2 cellular contexts compared by ENCODE assay signal in genomic region chr20:3744806-3745685, GRCh38.
TF ChIP-seq lines count a peak whose summit lies in the region.

No MANE protein-coding gene starts in this region.

TF ChIP-seq in Ishikawa, 13 proteins besides CTCF, POLR2A, EP300 and RAD21:
- TF ChIP-seq USF1 (IDR thresholded peaks at IDR 0.05) (peak; percentile 66), EGR1 (IDR thresholded peaks at IDR 0.05) (no peak), TAF1 (IDR thresholded peaks at IDR 0.05; ENCODE audit: low read depth) (no peak; the same call in 1 of the 2 replicates), CEBPB (IDR thresholded peaks at IDR 0.05) (no peak), FOXM1 (IDR thresholded peaks at IDR 0.05; ENCODE audit: borderline replicate concordance, low read depth) (no peak), TEAD4 (IDR thresholded peaks at IDR 0.05) (no peak), NFIC (IDR thresholded peaks at IDR 0.05) (no peak), ZBTB7A (IDR thresholded peaks at IDR 0.05; ENCODE audit: low read depth) (peak; percentile 23), TCF12 (IDR thresholded peaks at IDR 0.05; ENCODE audit: low read depth) (no peak), YY1 (IDR thresholded peaks at IDR 0.05; ENCODE audit: low read depth) (0 out of 2 replicates have a peak, but pooled peaks have one; percentile 16), CREB1 (IDR thresholded peaks at IDR 0.05; ENCODE audit: low read depth) (no peak)
- TF ChIP-seq, protein P1, sequence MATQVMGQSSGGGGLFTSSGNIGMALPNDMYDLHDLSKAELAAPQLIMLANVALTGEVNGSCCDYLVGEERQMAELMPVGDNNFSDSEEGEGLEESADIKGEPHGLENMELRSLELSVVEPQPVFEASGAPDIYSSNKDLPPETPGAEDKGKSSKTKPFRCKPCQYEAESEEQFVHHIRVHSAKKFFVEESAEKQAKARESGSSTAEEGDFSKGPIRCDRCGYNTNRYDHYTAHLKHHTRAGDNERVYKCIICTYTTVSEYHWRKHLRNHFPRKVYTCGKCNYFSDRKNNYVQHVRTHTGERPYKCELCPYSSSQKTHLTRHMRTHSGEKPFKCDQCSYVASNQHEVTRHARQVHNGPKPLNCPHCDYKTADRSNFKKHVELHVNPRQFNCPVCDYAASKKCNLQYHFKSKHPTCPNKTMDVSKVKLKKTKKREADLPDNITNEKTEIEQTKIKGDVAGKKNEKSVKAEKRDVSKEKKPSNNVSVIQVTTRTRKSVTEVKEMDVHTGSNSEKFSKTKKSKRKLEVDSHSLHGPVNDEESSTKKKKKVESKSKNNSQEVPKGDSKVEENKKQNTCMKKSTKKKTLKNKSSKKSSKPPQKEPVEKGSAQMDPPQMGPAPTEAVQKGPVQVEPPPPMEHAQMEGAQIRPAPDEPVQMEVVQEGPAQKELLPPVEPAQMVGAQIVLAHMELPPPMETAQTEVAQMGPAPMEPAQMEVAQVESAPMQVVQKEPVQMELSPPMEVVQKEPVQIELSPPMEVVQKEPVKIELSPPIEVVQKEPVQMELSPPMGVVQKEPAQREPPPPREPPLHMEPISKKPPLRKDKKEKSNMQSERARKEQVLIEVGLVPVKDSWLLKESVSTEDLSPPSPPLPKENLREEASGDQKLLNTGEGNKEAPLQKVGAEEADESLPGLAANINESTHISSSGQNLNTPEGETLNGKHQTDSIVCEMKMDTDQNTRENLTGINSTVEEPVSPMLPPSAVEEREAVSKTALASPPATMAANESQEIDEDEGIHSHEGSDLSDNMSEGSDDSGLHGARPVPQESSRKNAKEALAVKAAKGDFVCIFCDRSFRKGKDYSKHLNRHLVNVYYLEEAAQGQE (IDR thresholded peaks at IDR 0.05; ENCODE audit: low read depth) = no peak
- TF ChIP-seq, protein P2, sequence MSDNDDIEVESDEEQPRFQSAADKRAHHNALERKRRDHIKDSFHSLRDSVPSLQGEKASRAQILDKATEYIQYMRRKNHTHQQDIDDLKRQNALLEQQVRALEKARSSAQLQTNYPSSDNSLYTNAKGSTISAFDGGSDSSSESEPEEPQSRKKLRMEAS (IDR thresholded peaks at IDR 0.05) = peak; percentile 50; the same call in 1 of the 2 replicates

TF ChIP-seq in K562, 482 proteins besides CTCF, POLR2A, EP300 and RAD21 (continues in another document):
- no peak for TF ChIP-seq NR3C1 (CRISPR knock-in tag; IDR thresholded peaks at IDR 0.05)
- TF ChIP-seq, protein P3, sequence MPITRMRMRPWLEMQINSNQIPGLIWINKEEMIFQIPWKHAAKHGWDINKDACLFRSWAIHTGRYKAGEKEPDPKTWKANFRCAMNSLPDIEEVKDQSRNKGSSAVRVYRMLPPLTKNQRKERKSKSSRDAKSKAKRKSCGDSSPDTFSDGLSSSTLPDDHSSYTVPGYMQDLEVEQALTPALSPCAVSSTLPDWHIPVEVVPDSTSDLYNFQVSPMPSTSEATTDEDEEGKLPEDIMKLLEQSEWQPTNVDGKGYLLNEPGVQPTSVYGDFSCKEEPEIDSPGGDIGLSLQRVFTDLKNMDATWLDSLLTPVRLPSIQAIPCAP (CRISPR knock-in tag; IDR thresholded peaks at IDR 0.05; ENCODE audit: borderline replicate concordance) = no peak
- no peak for TF ChIP-seq XRCC3 (IDR thresholded peaks at IDR 0.05)
- TF ChIP-seq ZNF77 (CRISPR knock-in tag; IDR thresholded peaks at IDR 0.05) = no peak
- TF ChIP-seq, protein P4, sequence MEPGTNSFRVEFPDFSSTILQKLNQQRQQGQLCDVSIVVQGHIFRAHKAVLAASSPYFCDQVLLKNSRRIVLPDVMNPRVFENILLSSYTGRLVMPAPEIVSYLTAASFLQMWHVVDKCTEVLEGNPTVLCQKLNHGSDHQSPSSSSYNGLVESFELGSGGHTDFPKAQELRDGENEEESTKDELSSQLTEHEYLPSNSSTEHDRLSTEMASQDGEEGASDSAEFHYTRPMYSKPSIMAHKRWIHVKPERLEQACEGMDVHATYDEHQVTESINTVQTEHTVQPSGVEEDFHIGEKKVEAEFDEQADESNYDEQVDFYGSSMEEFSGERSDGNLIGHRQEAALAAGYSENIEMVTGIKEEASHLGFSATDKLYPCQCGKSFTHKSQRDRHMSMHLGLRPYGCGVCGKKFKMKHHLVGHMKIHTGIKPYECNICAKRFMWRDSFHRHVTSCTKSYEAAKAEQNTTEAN (CRISPR knock-in tag; IDR thresholded peaks at IDR 0.05) = no peak
- TF ChIP-seq STAT5B (CRISPR knock-in tag; IDR thresholded peaks at IDR 0.05) = no peak
- no peak for TF ChIP-seq ZNF146 (CRISPR knock-in tag; IDR thresholded peaks at IDR 0.05; ENCODE audit: unreplicated experiment)
- no peak for TF ChIP-seq KHSRP (IDR thresholded peaks at IDR 0.05)
- no peak for TF ChIP-seq NR2F6 (CRISPR knock-in tag; IDR thresholded peaks at IDR 0.05)
- TF ChIP-seq CSDE1 (IDR thresholded peaks at IDR 0.05) = no peak
- TF ChIP-seq ARID1B (IDR thresholded peaks at IDR 0.05) = no peak
- no peak for TF ChIP-seq ZNF253 (CRISPR knock-in tag; conservative IDR thresholded peaks at IDR 0.05)
- TF ChIP-seq ZBTB1 (CRISPR knock-in tag; IDR thresholded peaks at IDR 0.05; ENCODE audit: borderline replicate concordance, low read depth) = no peak
- no peak for TF ChIP-seq ZNF785 (CRISPR knock-in tag; IDR thresholded peaks at IDR 0.05)
- TF ChIP-seq POLR3A (IDR thresholded peaks at IDR 0.05; ENCODE audit: borderline replicate concordance, extremely low read depth, insufficient read depth, insufficient read length) = no peak
- TF ChIP-seq MCM7 (IDR thresholded peaks at IDR 0.05) = no peak
- peak; percentile 66; the same call in 1 of the 2 replicates for TF ChIP-seq SMARCA4 (IDR thresholded peaks at IDR 0.05)
- no peak for TF ChIP-seq NR2C2 (CRISPR knock-in tag; IDR thresholded peaks at IDR 0.05)
- TF ChIP-seq NR2C2 (tag; IDR thresholded peaks at IDR 0.05) = no peak
- peak; percentile 40; the same call in 1 of the 2 replicates for TF ChIP-seq CREM (IDR thresholded peaks at IDR 0.05; ENCODE audit: low read depth)
- TF ChIP-seq ZNF263 (CRISPR knock-in tag; IDR thresholded peaks at IDR 0.05; ENCODE audit: borderline replicate concordance) = no peak
- no peak for TF ChIP-seq NCOA2 (IDR thresholded peaks at IDR 0.05; ENCODE audit: partially characterized antibody in 2 of 2)
- TF ChIP-seq, protein P5, sequence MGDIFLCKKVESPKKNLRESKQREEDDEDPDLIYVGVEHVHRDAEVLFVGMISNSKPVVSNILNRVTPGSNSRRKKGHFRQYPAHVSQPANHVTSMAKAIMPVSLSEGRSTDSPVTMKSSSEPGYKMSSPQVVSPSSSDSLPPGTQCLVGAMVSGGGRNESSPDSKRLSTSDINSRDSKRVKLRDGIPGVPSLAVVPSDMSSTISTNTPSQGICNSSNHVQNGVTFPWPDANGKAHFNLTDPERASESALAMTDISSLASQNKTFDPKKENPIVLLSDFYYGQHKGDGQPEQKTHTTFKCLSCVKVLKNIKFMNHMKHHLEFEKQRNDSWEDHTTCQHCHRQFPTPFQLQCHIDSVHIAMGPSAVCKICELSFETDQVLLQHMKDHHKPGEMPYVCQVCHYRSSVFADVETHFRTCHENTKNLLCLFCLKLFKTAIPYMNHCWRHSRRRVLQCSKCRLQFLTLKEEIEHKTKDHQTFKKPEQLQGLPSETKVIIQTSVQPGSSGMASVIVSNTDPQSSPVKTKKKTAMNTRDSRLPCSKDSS (IDR thresholded peaks at IDR 0.05; ENCODE audit: low read depth, partially characterized antibody) = no peak
- no peak for TF ChIP-seq FOXA1 (IDR thresholded peaks at IDR 0.05; ENCODE audit: borderline replicate concordance)
- no peak for TF ChIP-seq ZNF584 (CRISPR knock-in tag; IDR thresholded peaks at IDR 0.05; ENCODE audit: low read depth)
- TF ChIP-seq GATA2 (CRISPR knock-in tag; IDR thresholded peaks at IDR 0.05) = no peak
- TF ChIP-seq ZNF311 (CRISPR knock-in tag; IDR thresholded peaks at IDR 0.05) = no peak
- no peak for TF ChIP-seq TAF9B (IDR thresholded peaks at IDR 0.05; ENCODE audit: partially characterized antibody)
- TF ChIP-seq, protein P6, sequence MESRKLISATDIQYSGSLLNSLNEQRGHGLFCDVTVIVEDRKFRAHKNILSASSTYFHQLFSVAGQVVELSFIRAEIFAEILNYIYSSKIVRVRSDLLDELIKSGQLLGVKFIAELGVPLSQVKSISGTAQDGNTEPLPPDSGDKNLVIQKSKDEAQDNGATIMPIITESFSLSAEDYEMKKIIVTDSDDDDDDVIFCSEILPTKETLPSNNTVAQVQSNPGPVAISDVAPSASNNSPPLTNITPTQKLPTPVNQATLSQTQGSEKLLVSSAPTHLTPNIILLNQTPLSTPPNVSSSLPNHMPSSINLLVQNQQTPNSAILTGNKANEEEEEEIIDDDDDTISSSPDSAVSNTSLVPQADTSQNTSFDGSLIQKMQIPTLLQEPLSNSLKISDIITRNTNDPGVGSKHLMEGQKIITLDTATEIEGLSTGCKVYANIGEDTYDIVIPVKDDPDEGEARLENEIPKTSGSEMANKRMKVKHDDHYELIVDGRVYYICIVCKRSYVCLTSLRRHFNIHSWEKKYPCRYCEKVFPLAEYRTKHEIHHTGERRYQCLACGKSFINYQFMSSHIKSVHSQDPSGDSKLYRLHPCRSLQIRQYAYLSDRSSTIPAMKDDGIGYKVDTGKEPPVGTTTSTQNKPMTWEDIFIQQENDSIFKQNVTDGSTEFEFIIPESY (CRISPR knock-in tag; IDR thresholded peaks at IDR 0.05) = no peak
- no peak for TF ChIP-seq ZNF740 (CRISPR knock-in tag; IDR thresholded peaks at IDR 0.05)
- no peak for TF ChIP-seq ZNF740 (tag; IDR thresholded peaks at IDR 0.05)
- TF ChIP-seq, protein P7, sequence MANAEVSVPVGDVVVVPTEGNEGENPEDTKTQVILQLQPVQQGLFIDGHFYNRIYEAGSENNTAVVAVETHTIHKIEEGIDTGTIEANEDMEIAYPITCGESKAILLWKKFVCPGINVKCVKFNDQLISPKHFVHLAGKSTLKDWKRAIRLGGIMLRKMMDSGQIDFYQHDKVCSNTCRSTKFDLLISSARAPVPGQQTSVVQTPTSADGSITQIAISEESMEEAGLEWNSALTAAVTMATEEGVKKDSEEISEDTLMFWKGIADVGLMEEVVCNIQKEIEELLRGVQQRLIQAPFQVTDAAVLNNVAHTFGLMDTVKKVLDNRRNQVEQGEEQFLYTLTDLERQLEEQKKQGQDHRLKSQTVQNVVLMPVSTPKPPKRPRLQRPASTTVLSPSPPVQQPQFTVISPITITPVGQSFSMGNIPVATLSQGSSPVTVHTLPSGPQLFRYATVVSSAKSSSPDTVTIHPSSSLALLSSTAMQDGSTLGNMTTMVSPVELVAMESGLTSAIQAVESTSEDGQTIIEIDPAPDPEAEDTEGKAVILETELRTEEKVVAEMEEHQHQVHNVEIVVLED (CRISPR knock-in tag; IDR thresholded peaks at IDR 0.05) = no peak
- TF ChIP-seq KLF10 (CRISPR knock-in tag; IDR thresholded peaks at IDR 0.05) = no peak
- no peak for TF ChIP-seq ZNF143 (CRISPR knock-in tag; IDR thresholded peaks at IDR 0.05)
- TF ChIP-seq ZNF121 (CRISPR knock-in tag; conservative IDR thresholded peaks at IDR 0.05) = no peak
- TF ChIP-seq FOXJ3 (CRISPR knock-in tag; IDR thresholded peaks at IDR 0.05) = no peak
- TF ChIP-seq ZBTB5 (IDR thresholded peaks at IDR 0.05) = no peak
- TF ChIP-seq NFATC3 (IDR thresholded peaks at IDR 0.05) = no peak
